In genomic region chr13:42991892-42992584, GRCh38 we compare ENCODE assay signal across 7 cellular contexts. TPM values are rescaled to one million over a fixed set of nuclear protein-coding genes. Genes with fewer than 3 reads are reported as not detected.
DNase-seq lines count a peak whose midpoint lies in the region; ATAC-seq and TF ChIP-seq lines count a peak whose summit lies in the region.

EPSTI1 (minus strand) TSS chr13:42992241; CDS start chr13:42992165, 76 bp downstream.

- POLR2A ChIA-PET in RWPE1 (lab: Yijun Ruan, JAX; ENCODE audit: low non-redundant PET): no interaction called here

- no peaks in the 10 kb centered on the region for H3K9me3 Mint-ChIP-seq in activated naive CD4-positive, alpha-beta T cell treated with anti-CD3 and anti-CD28 coated beads, Interleukin-2, amount 10 ng/mL, durations not matched to agents 7 days and 5 days
- peaks cover 4% of the 10 kb centered on the region for H3K9me3 Mint-ChIP-seq in type B pancreatic cell

- peak; percentile 69 for ATAC-seq in GM18868 (IDR thresholded peaks at IDR 0.05; ENCODE audit: unreplicated experiment)
- peak; percentile 62 for ATAC-seq in HG02973 (IDR thresholded peaks at IDR 0.05; ENCODE audit: unreplicated experiment)

- peaks cover 9 to 11% of the 10 kb centered on the region in 2 experiments for H3K4me1 ChIP-seq in trophoblast cell (ENCODE audit: control insufficient read depth in 1 of 2, insufficient read depth in 2 of 2, low read length in 2 of 2)

- DNase-seq in RWPE1 (ENCODE audit: low spot score): peak; percentile 53
- peak; percentile 87 for DNase-seq in activated naive CD4-positive, alpha-beta T cell treated with anti-CD3 and anti-CD28 coated beads, Interleukin-2, amount 10 ng/mL, durations not matched to agents 7 days and 5 days
- DNase-seq in head of caudate nucleus: peak; percentile 5 to 77 (median 38)
- peak; percentile 79 to 87 for DNase-seq in trophoblast cell
- no peak for DNase-seq in type B pancreatic cell (ENCODE audit: extremely low spot score, unreplicated experiment)

- H3K14ac ChIP-seq in trophoblast cell (ENCODE audit: low read length): peak within 1 kb of the TSS; percentile 91

- peak within 1 kb of the TSS; percentile 69 for H3K18ac ChIP-seq in trophoblast cell (ENCODE audit: low read length)

- H4K12ac ChIP-seq in trophoblast cell (ENCODE audit: low read depth, low read length): peak within 1 kb of the TSS; percentile 87

- CTCF ChIA-PET in RWPE1 (lab: Yijun Ruan, JAX): interaction anchor here (0.6 to 0.8 kb wide), 2 partner anchors 107 to 618 kb away, joined by 3 to 6 read pairs; no protein-coding TSS in a partner anchor
- CTCF ChIA-PET in activated naive CD4-positive, alpha-beta T cell treated with anti-CD3 and anti-CD28 coated beads, Interleukin-2, amount 10 ng/mL, durations not matched to agents 7 days and 5 days (lab: Charles Lee): interaction anchor here (0.9 to 2.4 kb wide), 4 partner anchors 20 to 90 kb away, joined by 4 to 7 read pairs (median 6); partner anchors contain the start of gene DNAJC15

- intact Hi-C loops in head of caudate nucleus (cut with DNase I): no loop called here

- peak within 1 kb of the TSS; percentile 99 for H2BK12ac ChIP-seq in trophoblast cell (ENCODE audit: low read length)

- no peaks in the 10 kb centered on the region for H3K36me3 ChIP-seq in trophoblast cell (ENCODE audit: control insufficient read depth in 1 of 2, insufficient read depth in 2 of 2, low read length in 2 of 2)

- TF ChIP-seq CTCF in RWPE1 (conservative IDR thresholded peaks at IDR 0.05; ENCODE audit: low read depth) (no peak), type B pancreatic cell (conservative IDR thresholded peaks at IDR 0.05) (no peak)

- peak within 1 kb of the TSS; percentile 90 for H4K8ac ChIP-seq in trophoblast cell (ENCODE audit: low read depth, low read length)

- H3K4me1 Mint-ChIP-seq in activated naive CD4-positive, alpha-beta T cell treated with anti-CD3 and anti-CD28 coated beads, Interleukin-2, amount 10 ng/mL, durations not matched to agents 7 days and 5 days: peaks cover 68% of the 10 kb centered on the region
- H3K4me1 Mint-ChIP-seq in type B pancreatic cell (ENCODE audit: unreplicated experiment): peaks cover 25% of the 10 kb centered on the region

- H3K23ac ChIP-seq in trophoblast cell (ENCODE audit: low read length): no peak within 1 kb of the TSS

- peak within 1 kb of the TSS; percentile 90 for H3K4me3 Mint-ChIP-seq in activated naive CD4-positive, alpha-beta T cell treated with anti-CD3 and anti-CD28 coated beads, Interleukin-2, amount 10 ng/mL, durations not matched to agents 7 days and 5 days
- H3K4me3 Mint-ChIP-seq in type B pancreatic cell: peak within 1 kb of the TSS; percentile 88

- H2BK120ac ChIP-seq in trophoblast cell (ENCODE audit: insufficient read depth, low read length, poor library complexity): peak within 1 kb of the TSS; percentile 98

- H2AFZ ChIP-seq in trophoblast cell (ENCODE audit: insufficient read depth, low read length, poor library complexity): peak within 1 kb of the TSS; percentile 92

- peak within 1 kb of the TSS; percentile 97 for H2BK5ac ChIP-seq in trophoblast cell (ENCODE audit: low read depth, low read length, poor library complexity)

- H3K27ac ChIP-seq in RWPE1 (peak within 1 kb of the TSS; percentile 67), trophoblast cell (ENCODE audit: low read depth, low read length) (peak within 1 kb of the TSS; percentile 93)

- H3K9ac ChIP-seq in trophoblast cell (ENCODE audit: low read length): peak within 1 kb of the TSS; percentile 50

- H3K36me3 Mint-ChIP-seq in activated naive CD4-positive, alpha-beta T cell treated with anti-CD3 and anti-CD28 coated beads, Interleukin-2, amount 10 ng/mL, durations not matched to agents 7 days and 5 days: peaks cover 22% of the 10 kb centered on the region
- H3K36me3 Mint-ChIP-seq in type B pancreatic cell: no peaks in the 10 kb centered on the region

- H3K9me3 ChIP-seq in trophoblast cell (ENCODE audit: insufficient read depth, low read depth, low read length): no peaks in the 10 kb centered on the region

- WGBS in trophoblast cell (ENCODE audit: extremely low coverage, insufficient coverage, insufficient read length): no CpG with 5 or more reads among the region's 44 CpGs

- peak within 1 kb of the TSS; percentile 99 for H4K91ac ChIP-seq in trophoblast cell (ENCODE audit: low read depth, low read length)

- peak within 1 kb of the TSS; percentile 57 for H2AK5ac ChIP-seq in trophoblast cell (ENCODE audit: low read length)

- peak within 1 kb of the TSS; percentile 58 for H3K4me3 ChIP-seq in trophoblast cell (ENCODE audit: low read depth, low read length)

- H3K79me1 ChIP-seq in trophoblast cell (ENCODE audit: low read length): peaks cover 22% of the 10 kb centered on the region

- peaks cover 3% of the 10 kb centered on the region for H3K79me2 ChIP-seq in trophoblast cell (ENCODE audit: control insufficient read depth, insufficient read depth, low read length, poor library complexity)

- peak within 1 kb of the TSS; percentile 94 for H3K4ac ChIP-seq in trophoblast cell (ENCODE audit: low read depth, low read length)

- no peaks in the 10 kb centered on the region for H3K27me3 ChIP-seq in trophoblast cell (ENCODE audit: insufficient read depth, low read length)

- no peaks in the 10 kb centered on the region for H3K27me3 Mint-ChIP-seq in activated naive CD4-positive, alpha-beta T cell treated with anti-CD3 and anti-CD28 coated beads, Interleukin-2, amount 10 ng/mL, durations not matched to agents 7 days and 5 days
- no peaks in the 10 kb centered on the region for H3K27me3 Mint-ChIP-seq in type B pancreatic cell

- peak within 1 kb of the TSS; percentile 58 for H3K4me2 ChIP-seq in trophoblast cell (ENCODE audit: low read length)

- peak within 1 kb of the TSS; percentile 100 for H3K27ac Mint-ChIP-seq in activated naive CD4-positive, alpha-beta T cell treated with anti-CD3 and anti-CD28 coated beads, Interleukin-2, amount 10 ng/mL, durations not matched to agents 7 days and 5 days
- H3K27ac Mint-ChIP-seq in type B pancreatic cell: peak within 1 kb of the TSS; percentile 93

RNA-seq across cellular contexts. Expression of gene EPSTI1, which starts in this region (rescaled TPM):
- 20.9 and 23.0 TPM in 2 replicates for polyA plus RNA-seq in trophoblast cell (2013)
- total RNA-seq in type B pancreatic cell (ENCODE audit: low replicate concordance): 7.9 and 15.7 TPM in 2 replicates
